In the genomic region with DNA sequence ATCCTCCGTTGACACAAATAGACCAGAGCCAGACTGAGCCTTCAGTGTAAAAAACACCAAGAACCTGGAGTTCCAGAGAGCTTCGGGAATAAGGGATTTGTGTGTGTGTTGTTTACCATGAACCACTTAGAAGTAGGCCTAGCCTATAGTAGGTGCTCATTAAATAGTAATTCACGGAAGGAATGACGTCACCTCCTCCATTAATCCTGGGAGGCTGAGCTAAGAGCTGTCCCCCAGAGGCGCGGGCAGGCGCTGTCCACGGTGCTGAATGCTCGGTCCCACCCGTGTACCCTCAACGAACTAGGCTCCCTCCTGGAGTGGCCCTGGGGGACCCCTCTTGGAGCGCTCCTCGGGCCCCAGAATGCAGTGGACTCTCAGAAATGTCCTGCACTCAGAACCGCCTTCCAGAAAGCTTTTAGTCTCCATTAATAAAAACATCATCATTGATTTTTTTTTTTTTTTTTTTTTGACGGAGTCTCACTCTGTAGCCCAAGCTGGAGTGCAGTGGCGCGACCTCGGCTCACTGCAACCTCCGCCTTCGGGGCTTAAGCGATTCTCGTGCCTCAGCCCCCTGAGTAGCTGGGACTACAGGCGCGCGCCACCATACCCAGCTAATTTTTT, we compare ENCODE assay signal across 1 cellular context.
TF ChIP-seq lines count a peak whose summit lies in the region.

No MANE protein-coding gene starts in this region.

TF ChIP-seq in K562, 482 proteins besides CTCF, POLR2A, EP300 and RAD21 (continued from another document and continues in another):
- no peak for TF ChIP-seq TEAD4 (IDR thresholded peaks at IDR 0.05; ENCODE audit: low read length)
- no peak for TF ChIP-seq TEAD4 (CRISPR knock-in tag; IDR thresholded peaks at IDR 0.05; ENCODE audit: borderline replicate concordance)
- TF ChIP-seq ZNF589 (CRISPR knock-in tag; IDR thresholded peaks at IDR 0.05; ENCODE audit: low read depth), result no peak
- TF ChIP-seq, protein P1, sequence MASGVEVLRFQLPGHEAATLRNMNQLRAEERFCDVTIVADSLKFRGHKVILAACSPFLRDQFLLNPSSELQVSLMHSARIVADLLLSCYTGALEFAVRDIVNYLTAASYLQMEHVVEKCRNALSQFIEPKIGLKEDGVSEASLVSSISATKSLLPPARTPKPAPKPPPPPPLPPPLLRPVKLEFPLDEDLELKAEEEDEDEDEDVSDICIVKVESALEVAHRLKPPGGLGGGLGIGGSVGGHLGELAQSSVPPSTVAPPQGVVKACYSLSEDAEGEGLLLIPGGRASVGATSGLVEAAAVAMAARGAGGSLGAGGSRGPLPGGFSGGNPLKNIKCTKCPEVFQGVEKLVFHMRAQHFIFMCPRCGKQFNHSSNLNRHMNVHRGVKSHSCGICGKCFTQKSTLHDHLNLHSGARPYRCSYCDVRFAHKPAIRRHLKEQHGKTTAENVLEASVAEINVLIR (CRISPR knock-in tag; IDR thresholded peaks at IDR 0.05), result no peak
- TF ChIP-seq SMC3 (conservative IDR thresholded peaks at IDR 0.05; ENCODE audit: insufficient read depth, low read depth, low read length), result no peak
- TF ChIP-seq LEF1 (IDR thresholded peaks at IDR 0.05), result no peak
- no peak for TF ChIP-seq ZNF75A (CRISPR knock-in tag; IDR thresholded peaks at IDR 0.05)
- TF ChIP-seq MTA2 (IDR thresholded peaks at IDR 0.05; ENCODE audit: low read depth), result no peak
- no peak for TF ChIP-seq SPI1 (IDR thresholded peaks at IDR 0.05; ENCODE audit: borderline replicate concordance, low read depth, low read length)
- no peak for TF ChIP-seq POLR3A (IDR thresholded peaks at IDR 0.05; ENCODE audit: borderline replicate concordance, extremely low read depth, insufficient read depth, insufficient read length)
- TF ChIP-seq, protein P2, sequence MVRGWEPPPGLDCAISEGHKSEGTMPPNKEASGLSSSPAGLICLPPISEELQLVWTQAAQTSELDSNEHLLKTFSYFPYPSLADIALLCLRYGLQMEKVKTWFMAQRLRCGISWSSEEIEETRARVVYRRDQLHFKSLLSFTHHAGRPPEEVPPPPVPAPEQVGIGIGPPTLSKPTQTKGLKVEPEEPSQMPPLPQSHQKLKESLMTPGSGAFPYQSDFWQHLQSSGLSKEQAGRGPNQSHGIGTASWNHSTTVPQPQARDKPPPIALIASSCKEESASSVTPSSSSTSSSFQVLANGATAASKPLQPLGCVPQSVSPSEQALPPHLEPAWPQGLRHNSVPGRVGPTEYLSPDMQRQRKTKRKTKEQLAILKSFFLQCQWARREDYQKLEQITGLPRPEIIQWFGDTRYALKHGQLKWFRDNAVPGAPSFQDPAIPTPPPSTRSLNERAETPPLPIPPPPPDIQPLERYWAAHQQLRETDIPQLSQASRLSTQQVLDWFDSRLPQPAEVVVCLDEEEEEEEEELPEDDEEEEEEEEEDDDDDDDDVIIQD (CRISPR knock-in tag; IDR thresholded peaks at IDR 0.05), result no peak
- no peak for TF ChIP-seq ELF1 (tag; IDR thresholded peaks at IDR 0.05)
- no peak for TF ChIP-seq BHLHE40 (IDR thresholded peaks at IDR 0.05; ENCODE audit: low read length)
- no peak for TF ChIP-seq KDM2B (CRISPR knock-in tag; IDR thresholded peaks at IDR 0.05)
- TF ChIP-seq RBM25 (IDR thresholded peaks at IDR 0.05; ENCODE audit: low read depth, low read length, severe bottlenecking), result peak; percentile 71
- TF ChIP-seq RB1 (IDR thresholded peaks at IDR 0.05; ENCODE audit: low read depth), result 0 out of 2 replicates have a peak, but pooled peaks have one; percentile 31
- no peak for TF ChIP-seq KLF1 (tag; IDR thresholded peaks at IDR 0.05)
- TF ChIP-seq, protein P3, sequence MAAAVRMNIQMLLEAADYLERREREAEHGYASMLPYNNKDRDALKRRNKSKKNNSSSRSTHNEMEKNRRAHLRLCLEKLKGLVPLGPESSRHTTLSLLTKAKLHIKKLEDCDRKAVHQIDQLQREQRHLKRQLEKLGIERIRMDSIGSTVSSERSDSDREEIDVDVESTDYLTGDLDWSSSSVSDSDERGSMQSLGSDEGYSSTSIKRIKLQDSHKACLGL (CRISPR knock-in tag; IDR thresholded peaks at IDR 0.05; ENCODE audit: borderline replicate concordance, poor library complexity, severe bottlenecking), result no peak
- TF ChIP-seq, protein P4, sequence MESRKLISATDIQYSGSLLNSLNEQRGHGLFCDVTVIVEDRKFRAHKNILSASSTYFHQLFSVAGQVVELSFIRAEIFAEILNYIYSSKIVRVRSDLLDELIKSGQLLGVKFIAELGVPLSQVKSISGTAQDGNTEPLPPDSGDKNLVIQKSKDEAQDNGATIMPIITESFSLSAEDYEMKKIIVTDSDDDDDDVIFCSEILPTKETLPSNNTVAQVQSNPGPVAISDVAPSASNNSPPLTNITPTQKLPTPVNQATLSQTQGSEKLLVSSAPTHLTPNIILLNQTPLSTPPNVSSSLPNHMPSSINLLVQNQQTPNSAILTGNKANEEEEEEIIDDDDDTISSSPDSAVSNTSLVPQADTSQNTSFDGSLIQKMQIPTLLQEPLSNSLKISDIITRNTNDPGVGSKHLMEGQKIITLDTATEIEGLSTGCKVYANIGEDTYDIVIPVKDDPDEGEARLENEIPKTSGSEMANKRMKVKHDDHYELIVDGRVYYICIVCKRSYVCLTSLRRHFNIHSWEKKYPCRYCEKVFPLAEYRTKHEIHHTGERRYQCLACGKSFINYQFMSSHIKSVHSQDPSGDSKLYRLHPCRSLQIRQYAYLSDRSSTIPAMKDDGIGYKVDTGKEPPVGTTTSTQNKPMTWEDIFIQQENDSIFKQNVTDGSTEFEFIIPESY (CRISPR knock-in tag; IDR thresholded peaks at IDR 0.05), result 0 out of 2 replicates have a peak, but pooled peaks have one; percentile 22
- peak; percentile 48; the same call in 1 of the 2 replicates for TF ChIP-seq SAFB (IDR thresholded peaks at IDR 0.05; ENCODE audit: borderline replicate concordance, low read depth, low read length)
- TF ChIP-seq CREM (IDR thresholded peaks at IDR 0.05; ENCODE audit: low read depth), result peak; percentile 93
- no peak for TF ChIP-seq POLR2H (tag; IDR thresholded peaks at IDR 0.05; ENCODE audit: low read depth)
- TF ChIP-seq, protein P5, sequence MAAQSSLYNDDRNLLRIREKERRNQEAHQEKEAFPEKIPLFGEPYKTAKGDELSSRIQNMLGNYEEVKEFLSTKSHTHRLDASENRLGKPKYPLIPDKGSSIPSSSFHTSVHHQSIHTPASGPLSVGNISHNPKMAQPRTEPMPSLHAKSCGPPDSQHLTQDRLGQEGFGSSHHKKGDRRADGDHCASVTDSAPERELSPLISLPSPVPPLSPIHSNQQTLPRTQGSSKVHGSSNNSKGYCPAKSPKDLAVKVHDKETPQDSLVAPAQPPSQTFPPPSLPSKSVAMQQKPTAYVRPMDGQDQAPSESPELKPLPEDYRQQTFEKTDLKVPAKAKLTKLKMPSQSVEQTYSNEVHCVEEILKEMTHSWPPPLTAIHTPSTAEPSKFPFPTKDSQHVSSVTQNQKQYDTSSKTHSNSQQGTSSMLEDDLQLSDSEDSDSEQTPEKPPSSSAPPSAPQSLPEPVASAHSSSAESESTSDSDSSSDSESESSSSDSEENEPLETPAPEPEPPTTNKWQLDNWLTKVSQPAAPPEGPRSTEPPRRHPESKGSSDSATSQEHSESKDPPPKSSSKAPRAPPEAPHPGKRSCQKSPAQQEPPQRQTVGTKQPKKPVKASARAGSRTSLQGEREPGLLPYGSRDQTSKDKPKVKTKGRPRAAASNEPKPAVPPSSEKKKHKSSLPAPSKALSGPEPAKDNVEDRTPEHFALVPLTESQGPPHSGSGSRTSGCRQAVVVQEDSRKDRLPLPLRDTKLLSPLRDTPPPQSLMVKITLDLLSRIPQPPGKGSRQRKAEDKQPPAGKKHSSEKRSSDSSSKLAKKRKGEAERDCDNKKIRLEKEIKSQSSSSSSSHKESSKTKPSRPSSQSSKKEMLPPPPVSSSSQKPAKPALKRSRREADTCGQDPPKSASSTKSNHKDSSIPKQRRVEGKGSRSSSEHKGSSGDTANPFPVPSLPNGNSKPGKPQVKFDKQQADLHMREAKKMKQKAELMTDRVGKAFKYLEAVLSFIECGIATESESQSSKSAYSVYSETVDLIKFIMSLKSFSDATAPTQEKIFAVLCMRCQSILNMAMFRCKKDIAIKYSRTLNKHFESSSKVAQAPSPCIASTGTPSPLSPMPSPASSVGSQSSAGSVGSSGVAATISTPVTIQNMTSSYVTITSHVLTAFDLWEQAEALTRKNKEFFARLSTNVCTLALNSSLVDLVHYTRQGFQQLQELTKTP (IDR thresholded peaks at IDR 0.05; ENCODE audit: low read depth in 1 of 2, partially characterized antibody in 2 of 2), result peak in 1 of 2 experiments; percentile 96
- TF ChIP-seq SAP30 (IDR thresholded peaks at IDR 0.05; ENCODE audit: borderline replicate concordance, insufficient read depth, low read depth, low read length, poor library complexity, severe bottlenecking), result no peak
- TF ChIP-seq, protein P6, sequence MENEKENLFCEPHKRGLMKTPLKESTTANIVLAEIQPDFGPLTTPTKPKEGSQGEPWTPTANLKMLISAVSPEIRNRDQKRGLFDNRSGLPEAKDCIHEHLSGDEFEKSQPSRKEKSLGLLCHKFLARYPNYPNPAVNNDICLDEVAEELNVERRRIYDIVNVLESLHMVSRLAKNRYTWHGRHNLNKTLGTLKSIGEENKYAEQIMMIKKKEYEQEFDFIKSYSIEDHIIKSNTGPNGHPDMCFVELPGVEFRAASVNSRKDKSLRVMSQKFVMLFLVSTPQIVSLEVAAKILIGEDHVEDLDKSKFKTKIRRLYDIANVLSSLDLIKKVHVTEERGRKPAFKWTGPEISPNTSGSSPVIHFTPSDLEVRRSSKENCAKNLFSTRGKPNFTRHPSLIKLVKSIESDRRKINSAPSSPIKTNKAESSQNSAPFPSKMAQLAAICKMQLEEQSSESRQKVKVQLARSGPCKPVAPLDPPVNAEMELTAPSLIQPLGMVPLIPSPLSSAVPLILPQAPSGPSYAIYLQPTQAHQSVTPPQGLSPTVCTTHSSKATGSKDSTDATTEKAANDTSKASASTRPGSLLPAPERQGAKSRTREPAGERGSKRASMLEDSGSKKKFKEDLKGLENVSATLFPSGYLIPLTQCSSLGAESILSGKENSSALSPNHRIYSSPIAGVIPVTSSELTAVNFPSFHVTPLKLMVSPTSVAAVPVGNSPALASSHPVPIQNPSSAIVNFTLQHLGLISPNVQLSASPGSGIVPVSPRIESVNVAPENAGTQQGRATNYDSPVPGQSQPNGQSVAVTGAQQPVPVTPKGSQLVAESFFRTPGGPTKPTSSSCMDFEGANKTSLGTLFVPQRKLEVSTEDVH (IDR thresholded peaks at IDR 0.05; ENCODE audit: low read depth, partially characterized antibody), result peak; percentile 61
- TF ChIP-seq, protein P7, sequence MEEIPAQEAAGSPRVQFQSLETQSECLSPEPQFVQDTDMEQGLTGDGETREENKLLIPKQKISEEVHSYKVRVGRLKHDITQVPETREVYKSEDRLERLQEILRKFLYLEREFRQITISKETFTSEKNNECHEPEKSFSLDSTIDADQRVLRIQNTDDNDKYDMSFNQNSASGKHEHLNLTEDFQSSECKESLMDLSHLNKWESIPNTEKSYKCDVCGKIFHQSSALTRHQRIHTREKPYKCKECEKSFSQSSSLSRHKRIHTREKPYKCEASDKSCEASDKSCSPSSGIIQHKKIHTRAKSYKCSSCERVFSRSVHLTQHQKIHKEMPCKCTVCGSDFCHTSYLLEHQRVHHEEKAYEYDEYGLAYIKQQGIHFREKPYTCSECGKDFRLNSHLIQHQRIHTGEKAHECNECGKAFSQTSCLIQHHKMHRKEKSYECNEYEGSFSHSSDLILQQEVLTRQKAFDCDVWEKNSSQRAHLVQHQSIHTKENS (CRISPR knock-in tag; IDR thresholded peaks at IDR 0.05), result no peak
- no peak for TF ChIP-seq BRCA1 (IDR thresholded peaks at IDR 0.05)
- no peak for TF ChIP-seq BRCA1 (CRISPR knock-in tag; IDR thresholded peaks at IDR 0.05)
- TF ChIP-seq, protein P8, sequence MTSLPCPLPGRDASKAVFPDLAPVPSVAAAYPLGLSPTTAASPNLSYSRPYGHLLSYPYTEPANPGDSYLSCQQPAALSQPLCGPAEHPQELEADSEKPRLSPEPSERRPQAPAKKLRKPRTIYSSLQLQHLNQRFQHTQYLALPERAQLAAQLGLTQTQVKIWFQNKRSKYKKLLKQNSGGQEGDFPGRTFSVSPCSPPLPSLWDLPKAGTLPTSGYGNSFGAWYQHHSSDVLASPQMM (CRISPR knock-in tag; IDR thresholded peaks at IDR 0.05), result no peak
- TF ChIP-seq ZNF696 (CRISPR knock-in tag; conservative IDR thresholded peaks at IDR 0.05), result no peak
- TF ChIP-seq MYNN (IDR thresholded peaks at IDR 0.05), result no peak
- TF ChIP-seq MYNN (CRISPR knock-in tag; IDR thresholded peaks at IDR 0.05), result no peak
- no peak for TF ChIP-seq CBFA2T2 (conservative IDR thresholded peaks at IDR 0.05)
- TF ChIP-seq, protein P9, sequence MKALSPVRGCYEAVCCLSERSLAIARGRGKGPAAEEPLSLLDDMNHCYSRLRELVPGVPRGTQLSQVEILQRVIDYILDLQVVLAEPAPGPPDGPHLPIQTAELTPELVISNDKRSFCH (CRISPR knock-in tag; IDR thresholded peaks at IDR 0.05), result no peak
- TF ChIP-seq, protein P9 (tag; IDR thresholded peaks at IDR 0.05), result 0 out of 2 replicates have a peak, but pooled peaks have one; percentile 29
- 0 out of 2 replicates have a peak, but pooled peaks have one; percentile 66 for TF ChIP-seq MTA3 (IDR thresholded peaks at IDR 0.05; ENCODE audit: borderline replicate concordance)
- no peak for TF ChIP-seq ZNF785 (CRISPR knock-in tag; IDR thresholded peaks at IDR 0.05)
- TF ChIP-seq RAD51 (IDR thresholded peaks at IDR 0.05; ENCODE audit: borderline replicate concordance, low read depth), result no peak
- TF ChIP-seq ZNF695 (CRISPR knock-in tag; IDR thresholded peaks at IDR 0.05), result no peak
- peak; percentile 56 for TF ChIP-seq MEIS2 (IDR thresholded peaks at IDR 0.05; ENCODE audit: partially characterized antibody)
- TF ChIP-seq FOXJ2 (tag; IDR thresholded peaks at IDR 0.05), result no peak
- no peak for TF ChIP-seq ESRRB (CRISPR knock-in tag; IDR thresholded peaks at IDR 0.05; ENCODE audit: borderline replicate concordance)
- TF ChIP-seq, protein P10, sequence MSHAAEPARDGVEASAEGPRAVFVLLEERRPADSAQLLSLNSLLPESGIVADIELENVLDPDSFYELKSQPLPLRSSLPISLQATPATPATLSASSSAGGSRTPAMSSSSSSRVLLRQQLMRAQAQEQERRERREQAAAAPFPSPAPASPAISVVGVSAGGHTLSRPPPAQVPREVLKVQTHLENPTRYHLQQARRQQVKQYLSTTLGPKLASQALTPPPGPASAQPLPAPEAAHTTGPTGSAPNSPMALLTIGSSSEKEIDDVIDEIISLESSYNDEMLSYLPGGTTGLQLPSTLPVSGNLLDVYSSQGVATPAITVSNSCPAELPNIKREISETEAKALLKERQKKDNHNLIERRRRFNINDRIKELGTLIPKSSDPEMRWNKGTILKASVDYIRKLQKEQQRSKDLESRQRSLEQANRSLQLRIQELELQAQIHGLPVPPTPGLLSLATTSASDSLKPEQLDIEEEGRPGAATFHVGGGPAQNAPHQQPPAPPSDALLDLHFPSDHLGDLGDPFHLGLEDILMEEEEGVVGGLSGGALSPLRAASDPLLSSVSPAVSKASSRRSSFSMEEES (CRISPR knock-in tag; IDR thresholded peaks at IDR 0.05), result no peak
- TF ChIP-seq, protein P11, sequence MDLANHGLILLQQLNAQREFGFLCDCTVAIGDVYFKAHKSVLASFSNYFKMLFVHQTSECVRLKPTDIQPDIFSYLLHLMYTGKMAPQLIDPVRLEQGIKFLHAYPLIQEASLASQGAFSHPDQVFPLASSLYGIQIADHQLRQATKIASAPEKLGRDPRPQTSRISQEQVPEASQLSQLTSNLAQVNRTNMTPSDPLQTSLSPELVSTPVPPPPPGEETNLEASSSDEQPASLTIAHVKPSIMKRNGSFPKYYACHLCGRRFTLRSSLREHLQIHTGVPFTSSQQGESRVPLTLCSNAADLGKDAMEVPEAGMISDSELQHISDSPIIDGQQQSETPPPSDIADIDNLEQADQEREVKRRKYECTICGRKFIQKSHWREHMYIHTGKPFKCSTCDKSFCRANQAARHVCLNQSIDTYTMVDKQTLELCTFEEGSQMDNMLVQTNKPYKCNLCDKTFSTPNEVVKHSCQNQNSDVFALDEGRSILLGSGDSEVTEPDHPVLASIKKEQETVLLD (IDR thresholded peaks at IDR 0.05), result no peak
- TF ChIP-seq FOXP1 (CRISPR knock-in tag; IDR thresholded peaks at IDR 0.05), result peak; percentile 50; the same call in 1 of the 2 replicates
